ENCODE assay signal across 16 cellular contexts in genomic region chr10:119272736-119273135, GRCh38.
DNase-seq lines count a peak whose midpoint lies in the region; ATAC-seq and TF ChIP-seq lines count a peak whose summit lies in the region.
"Had no signal": no experiment of that assay in that cellular context is flagged by ENCODE, and none has a peak within 500 bp of the region (broad histone marks: within the 10 kb centered on the region; RNA-seq: fewer than 3 reads in every experiment).

No MANE protein-coding gene starts in this region.

- no peak for TF ChIP-seq EP300 in upper lobe of left lung (IDR thresholded peaks at IDR 0.05)

- ATAC-seq in heart right ventricle (no peak), left cardiac atrium (no peak), upper lobe of left lung (ENCODE audit: low FRiP score in 2 of 2) (no peak), GM21717 (IDR thresholded peaks at IDR 0.05; ENCODE audit: unreplicated experiment) (no peak), HG02678 (IDR thresholded peaks at IDR 0.05; ENCODE audit: unreplicated experiment) (no peak), HG03097 (IDR thresholded peaks at IDR 0.05; ENCODE audit: low FRiP score, unreplicated experiment) (no peak)
- ATAC-seq: SK-N-SH treated with all-trans-retinoic acid at 6 μM for 48 hours had no signal

- H3K27me3 Mint-ChIP-seq in endothelial cell (ENCODE audit: unreplicated experiment): peaks cover 22% of the 10 kb centered on the region
- H3K27me3 Mint-ChIP-seq in nephron (ENCODE audit: low read depth): no peaks in the 10 kb centered on the region
- H3K27me3 Mint-ChIP-seq: activated naive CD8-positive, alpha-beta T cell treated with anti-CD3 and anti-CD28 coated beads for 36 hours had no signal

- H3K4me3 Mint-ChIP-seq in endothelial cell (ENCODE audit: unreplicated experiment): peak overlapping the region; percentile 37
- no peak overlapping the region for H3K4me3 Mint-ChIP-seq in nephron
- H3K4me3 Mint-ChIP-seq: activated naive CD8-positive, alpha-beta T cell treated with anti-CD3 and anti-CD28 coated beads for 36 hours; neural crest cell had no signal

- peaks cover 29 to 95% (median 81%) of the 10 kb centered on the region in 9 donors for H3K4me1 ChIP-seq in heart right ventricle
- peaks cover 54 to 82% (median 76%) of the 10 kb centered on the region in 4 donors for H3K4me1 ChIP-seq in upper lobe of left lung
- H3K4me1 ChIP-seq: BE2C had no signal

- H3K9me3 ChIP-seq in heart right ventricle (no peaks in the 10 kb centered on the region), upper lobe of left lung (no peaks in the 10 kb centered on the region)
- H3K9me3 ChIP-seq: BE2C, uterus had no signal

- H3K9me3 Mint-ChIP-seq in endothelial cell (ENCODE audit: unreplicated experiment) (no peaks in the 10 kb centered on the region), nephron (no peaks in the 10 kb centered on the region)
- H3K9me3 Mint-ChIP-seq: activated naive CD8-positive, alpha-beta T cell treated with anti-CD3 and anti-CD28 coated beads for 36 hours had no signal

- H3K4me1 Mint-ChIP-seq in endothelial cell (ENCODE audit: unreplicated experiment): peaks cover 92% of the 10 kb centered on the region
- peaks cover 38% of the 10 kb centered on the region for H3K4me1 Mint-ChIP-seq in nephron

- TF ChIP-seq CTCF in heart right ventricle (IDR thresholded peaks at IDR 0.05): no peak
- TF ChIP-seq CTCF in endothelial cell (IDR thresholded peaks at IDR 0.05; ENCODE audit: unreplicated experiment): no peak
- TF ChIP-seq CTCF in nephron (IDR thresholded peaks at IDR 0.05; ENCODE audit: unreplicated experiment in 3 of 3): no peak
- no peak for TF ChIP-seq CTCF in upper lobe of left lung (IDR thresholded peaks at IDR 0.05)

- intact Hi-C loops in heart right ventricle (cut with DNase I): loop anchor here in 1 of 10 donors (5.0 to 10.0 kb wide), 2 partner anchors 65 to 142 kb away; partner anchors contain the start of gene GRK5
- intact Hi-C loops in left cardiac atrium (cut with DNase I): loop anchor here in 1 of 2 donors (5.0 to 10.0 kb wide), 2 partner anchors 65 to 142 kb away; partner anchors contain the start of gene GRK5

- no peaks in the 10 kb centered on the region for H3K27me3 ChIP-seq in heart right ventricle
- no peaks in the 10 kb centered on the region for H3K27me3 ChIP-seq in upper lobe of left lung
- H3K27me3 ChIP-seq: BE2C, uterus had no signal

- DNase-seq in heart right ventricle: no peak
- DNase-seq in left cardiac atrium: no peak
- no peak for DNase-seq in endothelial cell (ENCODE audit: low spot score)
- DNase-seq in upper lobe of left lung: no peak
- DNase-seq: activated CD4-positive, alpha-beta T cell treated with anti-CD3 and anti-CD28 coated beads for 4 hours; activated naive CD8-positive, alpha-beta T cell treated with anti-CD3 and anti-CD28 coated beads for 36 hours; BE2C; NCI-H1417 treated with DMSO at 0.1 percent for 48 hours; stimulated activated CD4-positive, alpha-beta T cell treated with anti-CD3 and anti-CD28 coated beads, Interleukin-4, amount 100 ng/mL, for 4 hours; uterus had no signal

- peak overlapping the region; percentile 99 for H3K27ac Mint-ChIP-seq in endothelial cell (ENCODE audit: unreplicated experiment)
- peak overlapping the region in 2 of 3 experiments; percentile 15 to 61 for H3K27ac Mint-ChIP-seq in nephron
- H3K27ac Mint-ChIP-seq: activated naive CD8-positive, alpha-beta T cell treated with anti-CD3 and anti-CD28 coated beads for 36 hours had no signal

- H3K4me3 ChIP-seq in heart right ventricle: no peak overlapping the region
- H3K4me3 ChIP-seq in upper lobe of left lung: no peak overlapping the region
- H3K4me3 ChIP-seq: uterus had no signal

- WGBS in heart right ventricle, 2 donors: 81 to 83% methylated on average over 9 of the region's 9 CpGs
- WGBS in upper lobe of left lung, 2 donors: 89 to 93% methylated on average over 6 to 9 of the region's 9 CpGs

- H3K36me3 Mint-ChIP-seq in endothelial cell (ENCODE audit: low read depth, unreplicated experiment) (peaks cover 23% of the 10 kb centered on the region), nephron (ENCODE audit: low read depth) (peaks cover 6% of the 10 kb centered on the region)

- TF ChIP-seq POLR2A in upper lobe of left lung (IDR thresholded peaks at IDR 0.05): no peak

- H3K36me3 ChIP-seq in heart right ventricle: no peaks in the 10 kb centered on the region
- H3K36me3 ChIP-seq in upper lobe of left lung: no peaks in the 10 kb centered on the region
- H3K36me3 ChIP-seq: BE2C, uterus had no signal

- H3K27ac ChIP-seq in heart right ventricle (peak overlapping the region in 9 of 10 donors; percentile 6 to 90 (median 86)), upper lobe of left lung (peak overlapping the region; percentile 86 to 94 (median 88))
